Comparison of ENCODE assay signal across 32 cellular contexts in genomic region chr5:14608169-14608568, GRCh38.
"Had no signal": no experiment of that assay in that cellular context is flagged by ENCODE, and none has a peak within 500 bp of the region (broad histone marks: within the 10 kb centered on the region; RNA-seq: fewer than 3 reads in every experiment).

No MANE protein-coding gene starts in this region.

- H3K9me3 Mint-ChIP-seq: activated CD4-positive, alpha-beta memory T cell treated with anti-CD3 and anti-CD28 coated beads, Interleukin-2, amount 10 ng/mL, durations not matched to agents 7 days and 5 days; activated naive CD4-positive, alpha-beta T cell treated with anti-CD3 and anti-CD28 coated beads, Interleukin-2, amount 50 U/mL, for 72 hours; activated T-helper 2 cell treated with anti-CD3 and anti-CD28 coated beads, Interferon-gamma antibody, Interleukin-2, Interleukin-4, amounts not matched to agents 10 μg/mL and 5 μg/mL and 100 μg/mL, durations not matched to agents 14 hours and 24 hours and 36 hours; endodermal cell; stimulated activated naive B cell treated with anti-CD40 and anti-IgM and Interleukin-4, amounts not matched to agents 10 μg/mL and 1 μg/mL and 100 μg/mL, for 72 hours had no signal

- H3K4me1 Mint-ChIP-seq: activated CD4-positive, alpha-beta memory T cell treated with anti-CD3 and anti-CD28 coated beads, Interleukin-2, amount 10 ng/mL, durations not matched to agents 7 days and 5 days; endodermal cell; stimulated activated naive B cell treated with anti-CD40 and anti-IgM and Interleukin-4, amounts not matched to agents 10 μg/mL and 1 μg/mL and 100 μg/mL, for 72 hours had no signal

- H3K27me3 Mint-ChIP-seq: activated CD4-positive, alpha-beta memory T cell treated with anti-CD3 and anti-CD28 coated beads, Interleukin-2, amount 10 ng/mL, durations not matched to agents 7 days and 5 days; activated CD8-positive, alpha-beta memory T cell treated with anti-CD3 and anti-CD28 coated beads, Interleukin-2, amount 10 ng/mL, durations not matched to agents 7 days and 5 days; stimulated activated naive B cell treated with anti-CD40 and anti-IgM and Interleukin-4, amounts not matched to agents 10 μg/mL and 1 μg/mL and 100 μg/mL, for 72 hours had no signal

- H3K4me3 Mint-ChIP-seq: activated CD4-positive, alpha-beta memory T cell treated with anti-CD3 and anti-CD28 coated beads, Interleukin-2, amount 10 ng/mL, durations not matched to agents 7 days and 5 days; activated CD8-positive, alpha-beta memory T cell treated with anti-CD3 and anti-CD28 coated beads, Interleukin-2, amount 10 ng/mL, durations not matched to agents 7 days and 5 days; endodermal cell; stimulated activated naive B cell treated with anti-CD40 and anti-IgM and Interleukin-4, amounts not matched to agents 10 μg/mL and 1 μg/mL and 100 μg/mL, for 72 hours had no signal

- DNase-seq: activated CD4-positive, alpha-beta memory T cell treated with anti-CD3 and anti-CD28 coated beads, Interleukin-2, amount 10 ng/mL, durations not matched to agents 7 days and 5 days; activated CD4-positive, alpha-beta T cell treated with anti-CD3 and anti-CD28 coated beads for 48 hours; activated CD8-positive, alpha-beta memory T cell treated with anti-CD3 and anti-CD28 coated beads, Interleukin-2, amount 10 ng/mL, durations not matched to agents 7 days and 5 days; activated T-cell treated with anti-CD3 and anti-CD28 coated beads, Interleukin-2, amount 50 U/mL, for 48 hours; amniotic stem cell; brain microvascular endothelial cell; cortex of kidney; endodermal cell; foreskin fibroblast; head of caudate nucleus; hippocampal formation; kidney; left colon; mammary epithelial cell; nucleus accumbens; pancreas; retina; stimulated activated CD4-positive, alpha-beta T cell treated with anti-CD3 and anti-CD28 coated beads, Interleukin-1b, Interleukin-23, amount 100 ng/mL, for 48 hours; stimulated activated CD4-positive, alpha-beta T cell treated with anti-CD3 and anti-CD28 coated beads, Interleukin-4, amount 100 ng/mL, for 4 hours; stimulated activated CD8-positive, alpha-beta memory T cell treated with anti-CD3 and anti-CD28 coated beads, Interleukin-4, amount 100 ng/mL, for 48 hours; stimulated activated naive B cell treated with anti-CD40 and anti-IgM and Interleukin-4, amounts not matched to agents 10 μg/mL and 1 μg/mL and 100 μg/mL, for 72 hours; stomach; T-helper 1 cell; thyroid gland; upper lobe of left lung; WERI-Rb-1 had no signal

- H3K27ac ChIP-seq: brain microvascular endothelial cell, pancreas, prostate gland, stomach, thyroid gland, upper lobe of left lung, WERI-Rb-1 had no signal

- ATAC-seq: activated CD4-positive, CD25-positive, alpha-beta regulatory T cell treated with anti-CD3 and anti-CD28 coated beads, Interleukin-2, amount 50 U/mL, for 24 hours; activated CD8-positive, alpha-beta memory T cell treated with anti-CD3 and anti-CD28 coated beads, Interleukin-2, amount 10 ng/mL, durations not matched to agents 7 days and 5 days; activated naive CD4-positive, alpha-beta T cell treated with anti-CD3 and anti-CD28 coated beads, Interleukin-2, amount 50 U/mL, for 72 hours; esophagus mucosa; pancreas; stimulated activated naive B cell treated with anti-CD40 and anti-IgM and Interleukin-4, amounts not matched to agents 10 μg/mL and 1 μg/mL and 100 μg/mL, for 72 hours had no signal

- H3K4me3 ChIP-seq: pancreas, prostate gland, smooth muscle cell, stomach, thyroid gland, upper lobe of left lung had no signal

- H3K27ac Mint-ChIP-seq: activated CD4-positive, alpha-beta memory T cell treated with anti-CD3 and anti-CD28 coated beads, Interleukin-2, amount 10 ng/mL, durations not matched to agents 7 days and 5 days; activated CD8-positive, alpha-beta memory T cell treated with anti-CD3 and anti-CD28 coated beads, Interleukin-2, amount 10 ng/mL, durations not matched to agents 7 days and 5 days; activated T-helper 2 cell treated with anti-CD3 and anti-CD28 coated beads, Interferon-gamma antibody, Interleukin-2, Interleukin-4, amounts not matched to agents 10 μg/mL and 5 μg/mL and 100 μg/mL, durations not matched to agents 14 hours and 24 hours and 36 hours; endodermal cell; stimulated activated naive B cell treated with anti-CD40 and anti-IgM and Interleukin-4, amounts not matched to agents 10 μg/mL and 1 μg/mL and 100 μg/mL, for 72 hours had no signal
